In genomic region chr7:158829342-158830210, GRCh38 we compare ENCODE assay signal across 1 cellular context.
TF ChIP-seq lines count a peak whose summit lies in the region.

Gene ESYT2, minus strand, starts transcription at chr7:158829509. Its CDS starts 91 bp downstream, at chr7:158829418.

TF ChIP-seq in K562, 482 proteins besides CTCF, POLR2A, EP300 and RAD21 (continued from another document and continues in another):
- TF ChIP-seq, protein P1, sequence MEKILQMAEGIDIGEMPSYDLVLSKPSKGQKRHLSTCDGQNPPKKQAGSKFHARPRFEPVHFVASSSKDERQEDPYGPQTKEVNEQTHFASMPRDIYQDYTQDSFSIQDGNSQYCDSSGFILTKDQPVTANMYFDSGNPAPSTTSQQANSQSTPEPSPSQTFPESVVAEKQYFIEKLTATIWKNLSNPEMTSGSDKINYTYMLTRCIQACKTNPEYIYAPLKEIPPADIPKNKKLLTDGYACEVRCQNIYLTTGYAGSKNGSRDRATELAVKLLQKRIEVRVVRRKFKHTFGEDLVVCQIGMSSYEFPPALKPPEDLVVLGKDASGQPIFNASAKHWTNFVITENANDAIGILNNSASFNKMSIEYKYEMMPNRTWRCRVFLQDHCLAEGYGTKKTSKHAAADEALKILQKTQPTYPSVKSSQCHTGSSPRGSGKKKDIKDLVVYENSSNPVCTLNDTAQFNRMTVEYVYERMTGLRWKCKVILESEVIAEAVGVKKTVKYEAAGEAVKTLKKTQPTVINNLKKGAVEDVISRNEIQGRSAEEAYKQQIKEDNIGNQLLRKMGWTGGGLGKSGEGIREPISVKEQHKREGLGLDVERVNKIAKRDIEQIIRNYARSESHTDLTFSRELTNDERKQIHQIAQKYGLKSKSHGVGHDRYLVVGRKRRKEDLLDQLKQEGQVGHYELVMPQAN (IDR thresholded peaks at IDR 0.05; ENCODE audit: borderline replicate concordance) = peak; percentile 38; the same call in 1 of the 2 replicates
- TF ChIP-seq RBM22 (IDR thresholded peaks at IDR 0.05; ENCODE audit: low read depth, low read length, poor library complexity, severe bottlenecking) (peak; percentile 84), MAFF (IDR thresholded peaks at IDR 0.05; ENCODE audit: low read length) (no peak), SMARCA4 (IDR thresholded peaks at IDR 0.05) (peak; percentile 85), RFX5 (IDR thresholded peaks at IDR 0.05; ENCODE audit: low read depth, low read length) (peak; percentile 74), XRCC4 (IDR thresholded peaks at IDR 0.05; ENCODE audit: extremely low read depth, insufficient read depth, insufficient read length) (no peak), ZFX (CRISPR knock-in tag; IDR thresholded peaks at IDR 0.05) (peak; percentile 96), TBL1XR1 (IDR thresholded peaks at IDR 0.05; ENCODE audit: low read length in 2 of 2) (peak; percentile 78 to 92), GTF2E2 (tag; IDR thresholded peaks at IDR 0.05) (peak; percentile 89; the same call in 1 of the 2 replicates), NBN (IDR thresholded peaks at IDR 0.05; ENCODE audit: low read depth) (peak; percentile 96), RUNX1 (IDR thresholded peaks at IDR 0.05; ENCODE audit: low read depth) (peak; percentile 80), MAZ (CRISPR knock-in tag; conservative IDR thresholded peaks at IDR 0.05 in 1 of 2, IDR thresholded peaks at IDR 0.05 in 1 of 2) (peak; percentile 95 to 99), ATF4 (CRISPR knock-in tag; IDR thresholded peaks at IDR 0.05) (peak; percentile 75), RHOXF2B (CRISPR knock-in tag; conservative IDR thresholded peaks at IDR 0.05) (0 out of 2 replicates have a peak, but pooled peaks have one; percentile 50), PTBP1 (IDR thresholded peaks at IDR 0.05; ENCODE audit: low read depth, low read length) (no peak), CXXC5 (CRISPR knock-in tag; IDR thresholded peaks at IDR 0.05) (peak; percentile 97), NR2C1 (IDR thresholded peaks at IDR 0.05) (0 out of 2 replicates have a peak, but pooled peaks have one; percentile 32), NR2C1 (tag; IDR thresholded peaks at IDR 0.05) (0 out of 2 replicates have a peak, but pooled peaks have one; percentile 42), KDM5B (IDR thresholded peaks at IDR 0.05; ENCODE audit: insufficient replicate concordance, low read depth, low read length) (peak; percentile 81), ZKSCAN1 (IDR thresholded peaks at IDR 0.05; ENCODE audit: low read depth, low read length) (peak; percentile 78), ZBTB43 (CRISPR knock-in tag; IDR thresholded peaks at IDR 0.05) (peak; percentile 71; the same call in 1 of the 2 replicates), CBX3 (IDR thresholded peaks at IDR 0.05; ENCODE audit: borderline replicate concordance in 1 of 2, low read length in 2 of 2) (peak in 1 of 2 experiments; percentile 76; a peak in 1 of 3 replicates), RCOR1 (IDR thresholded peaks at IDR 0.05; ENCODE audit: borderline replicate concordance in 1 of 2, low read depth in 2 of 2, low read length in 2 of 2) (peak in 1 of 2 experiments; percentile 71; a peak in 2 of 4 replicates), FOSL1 (tag; conservative IDR thresholded peaks at IDR 0.05) (peak; percentile 82), TARDBP (IDR thresholded peaks at IDR 0.05) (peak; percentile 100), MITF (IDR thresholded peaks at IDR 0.05) (0 out of 2 replicates have a peak, but pooled peaks have one; percentile 19), SAFB2 (IDR thresholded peaks at IDR 0.05; ENCODE audit: borderline replicate concordance, low read depth, low read length, severe bottlenecking) (no peak), ZKSCAN3 (CRISPR knock-in tag; IDR thresholded peaks at IDR 0.05) (no peak), TSHZ1 (CRISPR knock-in tag; IDR thresholded peaks at IDR 0.05) (no peak), ZFP1 (CRISPR knock-in tag; IDR thresholded peaks at IDR 0.05) (peak; percentile 40; the same call in 1 of the 2 replicates), ZBTB1 (CRISPR knock-in tag; IDR thresholded peaks at IDR 0.05; ENCODE audit: borderline replicate concordance, low read depth) (peak; percentile 100), ZNF217 (CRISPR knock-in tag; IDR thresholded peaks at IDR 0.05) (no peak), NFATC3 (IDR thresholded peaks at IDR 0.05) (no peak), HINFP (tag; conservative IDR thresholded peaks at IDR 0.05; ENCODE audit: low read depth) (no peak), NR2F6 (CRISPR knock-in tag; IDR thresholded peaks at IDR 0.05) (peak; percentile 89; the same call in 1 of the 2 replicates), MEF2A (IDR thresholded peaks at IDR 0.05; ENCODE audit: control insufficient read depth, low read depth, low read length) (no peak), ZNF197 (CRISPR knock-in tag; IDR thresholded peaks at IDR 0.05; ENCODE audit: low read depth) (peak; percentile 91), ZBED1 (IDR thresholded peaks at IDR 0.05) (peak; percentile 86; the same call in 1 of the 2 replicates), CBX5 (IDR thresholded peaks at IDR 0.05; ENCODE audit: borderline replicate concordance, low read depth) (no peak), BHLHE40 (IDR thresholded peaks at IDR 0.05; ENCODE audit: low read length) (peak; percentile 77), SRF (CRISPR knock-in tag; IDR thresholded peaks at IDR 0.05) (peak in 1 of 2 experiments; percentile 63; a peak in 2 of 4 replicates)
- TF ChIP-seq, protein P2, sequence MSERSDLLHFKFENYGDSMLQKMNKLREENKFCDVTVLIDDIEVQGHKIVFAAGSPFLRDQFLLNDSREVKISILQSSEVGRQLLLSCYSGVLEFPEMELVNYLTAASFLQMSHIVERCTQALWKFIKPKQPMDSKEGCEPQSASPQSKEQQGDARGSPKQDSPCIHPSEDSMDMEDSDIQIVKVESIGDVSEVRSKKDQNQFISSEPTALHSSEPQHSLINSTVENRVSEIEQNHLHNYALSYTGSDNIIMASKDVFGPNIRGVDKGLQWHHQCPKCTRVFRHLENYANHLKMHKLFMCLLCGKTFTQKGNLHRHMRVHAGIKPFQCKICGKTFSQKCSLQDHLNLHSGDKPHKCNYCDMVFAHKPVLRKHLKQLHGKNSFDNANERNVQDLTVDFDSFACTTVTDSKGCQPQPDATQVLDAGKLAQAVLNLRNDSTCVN (CRISPR knock-in tag; IDR thresholded peaks at IDR 0.05) = peak; percentile 79; the same call in 1 of the 2 replicates
- TF ChIP-seq, protein P3, sequence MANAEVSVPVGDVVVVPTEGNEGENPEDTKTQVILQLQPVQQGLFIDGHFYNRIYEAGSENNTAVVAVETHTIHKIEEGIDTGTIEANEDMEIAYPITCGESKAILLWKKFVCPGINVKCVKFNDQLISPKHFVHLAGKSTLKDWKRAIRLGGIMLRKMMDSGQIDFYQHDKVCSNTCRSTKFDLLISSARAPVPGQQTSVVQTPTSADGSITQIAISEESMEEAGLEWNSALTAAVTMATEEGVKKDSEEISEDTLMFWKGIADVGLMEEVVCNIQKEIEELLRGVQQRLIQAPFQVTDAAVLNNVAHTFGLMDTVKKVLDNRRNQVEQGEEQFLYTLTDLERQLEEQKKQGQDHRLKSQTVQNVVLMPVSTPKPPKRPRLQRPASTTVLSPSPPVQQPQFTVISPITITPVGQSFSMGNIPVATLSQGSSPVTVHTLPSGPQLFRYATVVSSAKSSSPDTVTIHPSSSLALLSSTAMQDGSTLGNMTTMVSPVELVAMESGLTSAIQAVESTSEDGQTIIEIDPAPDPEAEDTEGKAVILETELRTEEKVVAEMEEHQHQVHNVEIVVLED (CRISPR knock-in tag; IDR thresholded peaks at IDR 0.05) = peak; percentile 97
- TF ChIP-seq, protein P4, sequence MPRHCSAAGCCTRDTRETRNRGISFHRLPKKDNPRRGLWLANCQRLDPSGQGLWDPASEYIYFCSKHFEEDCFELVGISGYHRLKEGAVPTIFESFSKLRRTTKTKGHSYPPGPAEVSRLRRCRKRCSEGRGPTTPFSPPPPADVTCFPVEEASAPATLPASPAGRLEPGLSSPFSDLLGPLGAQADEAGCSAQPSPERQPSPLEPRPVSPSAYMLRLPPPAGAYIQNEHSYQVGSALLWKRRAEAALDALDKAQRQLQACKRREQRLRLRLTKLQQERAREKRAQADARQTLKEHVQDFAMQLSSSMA (CRISPR knock-in tag; IDR thresholded peaks at IDR 0.05) = peak; percentile 80; the same call in 1 of the 2 replicates
- TF ChIP-seq, protein P5, sequence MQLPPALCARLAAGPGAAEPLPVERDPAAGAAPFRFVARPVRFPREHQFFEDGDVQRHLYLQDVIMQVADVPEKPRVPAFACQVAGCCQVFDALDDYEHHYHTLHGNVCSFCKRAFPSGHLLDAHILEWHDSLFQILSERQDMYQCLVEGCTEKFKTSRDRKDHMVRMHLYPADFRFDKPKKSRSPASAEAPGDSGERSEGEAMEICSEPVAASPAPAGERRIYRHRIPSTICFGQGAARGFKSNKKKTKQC (CRISPR knock-in tag; IDR thresholded peaks at IDR 0.05) = peak; percentile 99
- TF ChIP-seq, protein P6, sequence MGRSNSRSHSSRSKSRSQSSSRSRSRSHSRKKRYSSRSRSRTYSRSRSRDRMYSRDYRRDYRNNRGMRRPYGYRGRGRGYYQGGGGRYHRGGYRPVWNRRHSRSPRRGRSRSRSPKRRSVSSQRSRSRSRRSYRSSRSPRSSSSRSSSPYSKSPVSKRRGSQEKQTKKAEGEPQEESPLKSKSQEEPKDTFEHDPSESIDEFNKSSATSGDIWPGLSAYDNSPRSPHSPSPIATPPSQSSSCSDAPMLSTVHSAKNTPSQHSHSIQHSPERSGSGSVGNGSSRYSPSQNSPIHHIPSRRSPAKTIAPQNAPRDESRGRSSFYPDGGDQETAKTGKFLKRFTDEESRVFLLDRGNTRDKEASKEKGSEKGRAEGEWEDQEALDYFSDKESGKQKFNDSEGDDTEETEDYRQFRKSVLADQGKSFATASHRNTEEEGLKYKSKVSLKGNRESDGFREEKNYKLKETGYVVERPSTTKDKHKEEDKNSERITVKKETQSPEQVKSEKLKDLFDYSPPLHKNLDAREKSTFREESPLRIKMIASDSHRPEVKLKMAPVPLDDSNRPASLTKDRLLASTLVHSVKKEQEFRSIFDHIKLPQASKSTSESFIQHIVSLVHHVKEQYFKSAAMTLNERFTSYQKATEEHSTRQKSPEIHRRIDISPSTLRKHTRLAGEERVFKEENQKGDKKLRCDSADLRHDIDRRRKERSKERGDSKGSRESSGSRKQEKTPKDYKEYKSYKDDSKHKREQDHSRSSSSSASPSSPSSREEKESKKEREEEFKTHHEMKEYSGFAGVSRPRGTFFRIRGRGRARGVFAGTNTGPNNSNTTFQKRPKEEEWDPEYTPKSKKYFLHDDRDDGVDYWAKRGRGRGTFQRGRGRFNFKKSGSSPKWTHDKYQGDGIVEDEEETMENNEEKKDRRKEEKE (IDR thresholded peaks at IDR 0.05; ENCODE audit: borderline replicate concordance in 1 of 2, control insufficient read depth in 1 of 2, low read depth in 2 of 2, low read length in 1 of 2) = peak in 1 of 2 experiments; percentile 75; a peak in 2 of 4 replicates
